8 cellular contexts compared by ENCODE assay signal in genomic region chr14:22391908-22392307, GRCh38.
DNase-seq lines count a peak whose midpoint lies in the region; ATAC-seq and TF ChIP-seq lines count a peak whose summit lies in the region.

No MANE protein-coding gene starts in this region.

- no peaks in the 10 kb centered on the region for H4K20me1 ChIP-seq in PC-9 (ENCODE audit: insufficient read depth)

- H3K27me3 Mint-ChIP-seq in mesothelial cell of epicardium (ENCODE audit: low read depth) = peaks cover 58% of the 10 kb centered on the region

- H3K9me2 ChIP-seq in PC-9 (ENCODE audit: insufficient read depth) = no peaks in the 10 kb centered on the region

- H3K79me2 ChIP-seq in PC-9 (ENCODE audit: low read depth) = no peaks in the 10 kb centered on the region

- no peaks in the 10 kb centered on the region for H3K9me3 ChIP-seq in PC-9 (ENCODE audit: insufficient read depth, low read depth)

- H3K36me3 ChIP-seq in PC-9 (ENCODE audit: low read depth) = no peaks in the 10 kb centered on the region

- TF ChIP-seq CTCF in PC-9 (conservative IDR thresholded peaks at IDR 0.05) = peak; percentile 51
- TF ChIP-seq CTCF in epithelial cell of esophagus (IDR thresholded peaks at IDR 0.05; ENCODE audit: insufficient read depth, low read depth, low read length, missing control alignments) = peak; percentile 76
- TF ChIP-seq CTCF in mesothelial cell of epicardium (IDR thresholded peaks at IDR 0.05; ENCODE audit: unreplicated experiment) = peak; percentile 45

- peak overlapping the region; percentile 76 for H3K27ac ChIP-seq in PC-9

- ATAC-seq in HG03280 (IDR thresholded peaks at IDR 0.05; ENCODE audit: unreplicated experiment) = peak; percentile 48
- ATAC-seq in GM21576 (IDR thresholded peaks at IDR 0.05; ENCODE audit: unreplicated experiment) = no peak

- DNase-seq in EH (ENCODE audit: low read depth) (peak; percentile 71), PC-9 (peak; percentile 36 to 43), epithelial cell of esophagus (ENCODE audit: low read depth) (peak; percentile 81), mesothelial cell of epicardium (ENCODE audit: low spot score in 2 of 2, unreplicated experiment in 2 of 2) (peak in 1 of 2 experiments; percentile 59), activated T-cell treated with anti-CD3 and anti-CD28 coated beads for 4 hours (no peak), NCI-H510A (lab: John Stamatoyannopoulos, UW) (no peak)

- no peak overlapping the region for H2AFZ ChIP-seq in PC-9

- H3K4me1 ChIP-seq in PC-9 (replicated peaks; ENCODE audit: insufficient read depth) = peaks cover 50% of the 10 kb centered on the region

- intact Hi-C loops in PC-9 (cut with micrococcal nuclease; ENCODE audit: unreplicated experiment) = loop anchor here (1.0 to 5.0 kb wide), 3 partner anchors 81 to 180 kb away; no protein-coding TSS in a partner anchor

- peak overlapping the region; percentile 54 for H3K4me2 ChIP-seq in PC-9

- no peak overlapping the region for H3K4me3 Mint-ChIP-seq in mesothelial cell of epicardium

- H3K27me3 ChIP-seq in PC-9 (ENCODE audit: insufficient read depth, low read depth) = no peaks in the 10 kb centered on the region

- peaks cover 2% of the 10 kb centered on the region for H3K4me1 Mint-ChIP-seq in mesothelial cell of epicardium

- CTCF ChIA-PET in PC-9 (lab: Charles Lee) = interaction anchor here (0.9 kb wide), 1 partner anchor 178 kb away, joined by 4 read pairs; no protein-coding TSS in a partner anchor

- no TSS peak for BruUV-seq in PC-9 (replicated peaks; lab: Mats Ljungman, UMichigan)

- H3K4me3 ChIP-seq in PC-9 (no peak overlapping the region), epithelial cell of esophagus (ENCODE audit: low read length) (no peak overlapping the region)

- H3K27ac Mint-ChIP-seq in mesothelial cell of epicardium = no peak overlapping the region

- POLR2A ChIA-PET in PC-9 (lab: Charles Lee; ENCODE audit: unreplicated experiment) = no interaction called here

- no peaks in the 10 kb centered on the region for H3K9me3 Mint-ChIP-seq in mesothelial cell of epicardium

- H3K36me3 Mint-ChIP-seq in mesothelial cell of epicardium = no peaks in the 10 kb centered on the region

- peaks cover 40% of the 10 kb centered on the region; the same call in 1 of the 2 replicates for H3F3A ChIP-seq in PC-9 (ENCODE audit: insufficient read depth, low read depth)

Comparison
In these comparisons a context has a peak if more than half of its experiments do, and no peak if none do; other contexts are left out.
1. DNase-seq: peak in EH (single experiment), PC-9 (2 of 2) and epithelial cell of esophagus (single experiment); none in activated T-cell treated with anti-CD3 and anti-CD28 coated beads for 4 hours (single experiment) and NCI-H510A (single experiment).
2. Peak in every context shown above with its lines, with median percentiles within 50 percentile points of each other: CTCF ChIP-seq.